Comparison of ENCODE assay signal across 1 cellular context in the genomic region with DNA sequence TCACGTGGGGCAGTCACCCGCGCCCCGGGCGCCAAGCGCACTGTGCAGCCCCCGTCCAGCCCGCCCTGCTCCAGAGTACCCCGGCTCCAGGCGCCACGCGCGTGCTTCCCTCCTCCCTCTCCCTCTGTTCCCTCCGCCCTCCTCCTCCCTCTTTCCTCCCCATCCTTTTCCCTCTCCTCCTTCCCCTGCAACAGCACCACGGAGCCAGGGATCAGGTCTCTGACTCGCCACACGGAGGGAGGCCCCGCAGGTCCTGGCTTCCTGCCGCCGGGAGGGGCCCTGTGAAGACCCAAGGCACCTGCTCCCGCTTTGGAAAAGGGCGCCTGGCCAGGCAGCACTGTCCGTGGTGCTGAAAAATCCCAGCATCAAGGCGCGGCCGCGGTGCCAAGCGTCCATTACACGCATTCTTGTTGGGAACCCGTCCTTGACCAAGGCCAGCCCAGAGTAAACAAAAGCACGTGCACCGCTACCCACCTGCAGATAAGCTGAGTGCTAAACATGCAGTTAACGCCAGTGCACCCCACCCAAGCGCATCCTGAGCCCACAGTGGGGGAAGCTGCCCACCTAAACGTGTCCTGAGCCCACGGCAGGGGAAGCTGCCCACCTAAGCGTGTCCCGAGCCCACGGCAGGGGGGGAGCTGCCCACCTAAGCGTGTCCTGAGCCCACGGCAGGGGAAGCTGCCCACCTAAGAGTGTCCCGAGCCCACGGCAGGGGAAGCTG.
TF ChIP-seq lines count a peak whose summit lies in the region.

No MANE protein-coding gene starts in this region.

TF ChIP-seq in HepG2, 621 proteins besides CTCF, POLR2A, EP300 and RAD21 (continued from another document and continues in another):
- TF ChIP-seq, protein P1, sequence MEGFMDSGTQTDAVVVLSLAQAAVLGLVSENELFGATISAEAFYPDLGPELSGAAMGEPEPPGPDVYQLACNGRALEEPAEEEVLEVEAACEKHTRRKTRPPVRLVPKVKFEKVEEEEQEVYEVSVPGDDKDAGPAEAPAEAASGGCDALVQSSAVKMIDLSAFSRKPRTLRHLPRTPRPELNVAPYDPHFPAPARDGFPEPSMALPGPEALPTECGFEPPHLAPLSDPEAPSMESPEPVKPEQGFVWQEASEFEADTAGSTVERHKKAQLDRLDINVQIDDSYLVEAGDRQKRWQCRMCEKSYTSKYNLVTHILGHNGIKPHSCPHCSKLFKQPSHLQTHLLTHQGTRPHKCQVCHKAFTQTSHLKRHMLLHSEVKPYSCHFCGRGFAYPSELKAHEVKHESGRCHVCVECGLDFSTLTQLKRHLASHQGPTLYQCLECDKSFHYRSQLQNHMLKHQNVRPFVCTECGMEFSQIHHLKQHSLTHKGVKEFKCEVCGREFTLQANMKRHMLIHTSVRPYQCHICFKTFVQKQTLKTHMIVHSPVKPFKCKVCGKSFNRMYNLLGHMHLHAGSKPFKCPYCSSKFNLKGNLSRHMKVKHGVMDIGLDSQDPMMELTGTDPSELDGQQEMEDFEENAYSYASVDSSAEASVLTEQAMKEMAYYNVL (CRISPR knock-in tag; IDR thresholded peaks at IDR 0.05; ENCODE audit: borderline replicate concordance): peak; percentile 56; the same call in 1 of the 2 replicates
- TF ChIP-seq, protein P2, sequence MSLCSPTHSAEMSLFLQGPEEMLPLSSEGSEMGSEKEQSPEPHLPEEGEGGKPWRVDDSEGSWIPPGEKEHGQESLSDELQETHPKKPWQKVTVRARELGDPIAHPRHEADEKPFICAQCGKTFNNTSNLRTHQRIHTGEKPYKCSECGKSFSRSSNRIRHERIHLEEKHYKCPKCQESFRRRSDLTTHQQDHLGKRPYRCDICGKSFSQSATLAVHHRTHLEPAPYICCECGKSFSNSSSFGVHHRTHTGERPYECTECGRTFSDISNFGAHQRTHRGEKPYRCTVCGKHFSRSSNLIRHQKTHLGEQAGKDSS (CRISPR knock-in tag; IDR thresholded peaks at IDR 0.05; ENCODE audit: borderline replicate concordance, low read depth): no peak
- TF ChIP-seq PRMT3 (CRISPR knock-in tag; IDR thresholded peaks at IDR 0.05; ENCODE audit: borderline replicate concordance, low read depth): peak; percentile 63; the same call in 1 of the 2 replicates
- TF ChIP-seq, protein P3, sequence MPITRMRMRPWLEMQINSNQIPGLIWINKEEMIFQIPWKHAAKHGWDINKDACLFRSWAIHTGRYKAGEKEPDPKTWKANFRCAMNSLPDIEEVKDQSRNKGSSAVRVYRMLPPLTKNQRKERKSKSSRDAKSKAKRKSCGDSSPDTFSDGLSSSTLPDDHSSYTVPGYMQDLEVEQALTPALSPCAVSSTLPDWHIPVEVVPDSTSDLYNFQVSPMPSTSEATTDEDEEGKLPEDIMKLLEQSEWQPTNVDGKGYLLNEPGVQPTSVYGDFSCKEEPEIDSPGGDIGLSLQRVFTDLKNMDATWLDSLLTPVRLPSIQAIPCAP (CRISPR knock-in tag; IDR thresholded peaks at IDR 0.05; ENCODE audit: low read depth): 0 out of 2 replicates have a peak, but pooled peaks have one; percentile 80
- TF ChIP-seq ATF7-NPFF (CRISPR knock-in tag; IDR thresholded peaks at IDR 0.05; ENCODE audit: low read depth): peak; percentile 44; the same call in 1 of the 2 replicates
- TF ChIP-seq, protein P4, sequence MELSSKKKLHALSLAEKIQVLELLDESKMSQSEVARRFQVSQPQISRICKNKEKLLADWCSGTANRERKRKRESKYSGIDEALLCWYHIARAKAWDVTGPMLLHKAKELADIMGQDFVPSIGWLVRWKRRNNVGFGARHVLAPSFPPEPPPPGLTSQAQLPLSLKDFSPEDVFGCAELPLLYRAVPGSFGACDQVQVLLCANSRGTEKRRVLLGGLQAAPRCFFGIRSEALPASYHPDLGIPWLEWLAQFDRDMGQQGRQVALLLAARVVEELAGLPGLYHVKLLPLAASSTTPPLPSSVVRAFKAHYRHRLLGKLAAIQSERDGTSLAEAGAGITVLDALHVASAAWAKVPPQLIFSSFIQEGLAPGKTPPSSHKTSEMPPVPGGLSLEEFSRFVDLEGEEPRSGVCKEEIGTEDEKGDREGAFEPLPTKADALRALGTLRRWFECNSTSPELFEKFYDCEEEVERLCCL (CRISPR knock-in tag; IDR thresholded peaks at IDR 0.05; ENCODE audit: borderline replicate concordance): no peak; the same call in 1 of the 2 replicates
- no peak for TF ChIP-seq AGO1 (IDR thresholded peaks at IDR 0.05; ENCODE audit: low read depth, low read length, poor library complexity, severe bottlenecking)
- TF ChIP-seq, protein P5, sequence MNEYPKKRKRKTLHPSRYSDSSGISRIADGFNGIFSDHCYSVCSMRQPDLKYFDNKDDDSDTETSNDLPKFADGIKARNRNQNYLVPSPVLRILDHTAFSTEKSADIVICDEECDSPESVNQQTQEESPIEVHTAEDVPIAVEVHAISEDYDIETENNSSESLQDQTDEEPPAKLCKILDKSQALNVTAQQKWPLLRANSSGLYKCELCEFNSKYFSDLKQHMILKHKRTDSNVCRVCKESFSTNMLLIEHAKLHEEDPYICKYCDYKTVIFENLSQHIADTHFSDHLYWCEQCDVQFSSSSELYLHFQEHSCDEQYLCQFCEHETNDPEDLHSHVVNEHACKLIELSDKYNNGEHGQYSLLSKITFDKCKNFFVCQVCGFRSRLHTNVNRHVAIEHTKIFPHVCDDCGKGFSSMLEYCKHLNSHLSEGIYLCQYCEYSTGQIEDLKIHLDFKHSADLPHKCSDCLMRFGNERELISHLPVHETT (CRISPR knock-in tag; conservative IDR thresholded peaks at IDR 0.05): no peak
- TF ChIP-seq HMG20B (CRISPR knock-in tag; conservative IDR thresholded peaks at IDR 0.05): no peak
- TF ChIP-seq MIER2 (CRISPR knock-in tag; IDR thresholded peaks at IDR 0.05): peak; percentile 99
- no peak for TF ChIP-seq TBX2 (CRISPR knock-in tag; IDR thresholded peaks at IDR 0.05; ENCODE audit: borderline replicate concordance)
- TF ChIP-seq ZNF224 (CRISPR knock-in tag; IDR thresholded peaks at IDR 0.05): no peak
- peak; percentile 35; the same call in 1 of the 2 replicates for TF ChIP-seq HOXA9 (CRISPR knock-in tag; IDR thresholded peaks at IDR 0.05; ENCODE audit: borderline replicate concordance)
- no peak for TF ChIP-seq HOXA7 (CRISPR knock-in tag; IDR thresholded peaks at IDR 0.05)
- no peak for TF ChIP-seq RELA (CRISPR knock-in tag; IDR thresholded peaks at IDR 0.05)
- TF ChIP-seq, protein P6, sequence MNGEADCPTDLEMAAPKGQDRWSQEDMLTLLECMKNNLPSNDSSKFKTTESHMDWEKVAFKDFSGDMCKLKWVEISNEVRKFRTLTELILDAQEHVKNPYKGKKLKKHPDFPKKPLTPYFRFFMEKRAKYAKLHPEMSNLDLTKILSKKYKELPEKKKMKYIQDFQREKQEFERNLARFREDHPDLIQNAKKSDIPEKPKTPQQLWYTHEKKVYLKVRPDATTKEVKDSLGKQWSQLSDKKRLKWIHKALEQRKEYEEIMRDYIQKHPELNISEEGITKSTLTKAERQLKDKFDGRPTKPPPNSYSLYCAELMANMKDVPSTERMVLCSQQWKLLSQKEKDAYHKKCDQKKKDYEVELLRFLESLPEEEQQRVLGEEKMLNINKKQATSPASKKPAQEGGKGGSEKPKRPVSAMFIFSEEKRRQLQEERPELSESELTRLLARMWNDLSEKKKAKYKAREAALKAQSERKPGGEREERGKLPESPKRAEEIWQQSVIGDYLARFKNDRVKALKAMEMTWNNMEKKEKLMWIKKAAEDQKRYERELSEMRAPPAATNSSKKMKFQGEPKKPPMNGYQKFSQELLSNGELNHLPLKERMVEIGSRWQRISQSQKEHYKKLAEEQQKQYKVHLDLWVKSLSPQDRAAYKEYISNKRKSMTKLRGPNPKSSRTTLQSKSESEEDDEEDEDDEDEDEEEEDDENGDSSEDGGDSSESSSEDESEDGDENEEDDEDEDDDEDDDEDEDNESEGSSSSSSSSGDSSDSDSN (CRISPR knock-in tag; IDR thresholded peaks at IDR 0.05): no peak; the same call in 1 of the 2 replicates
- 0 out of 2 replicates have a peak, but pooled peaks have one; percentile 49 for TF ChIP-seq MYNN (CRISPR knock-in tag; IDR thresholded peaks at IDR 0.05; ENCODE audit: low read depth)
- no peak for TF ChIP-seq ZSCAN29 (CRISPR knock-in tag; conservative IDR thresholded peaks at IDR 0.05)
- TF ChIP-seq, protein P7, sequence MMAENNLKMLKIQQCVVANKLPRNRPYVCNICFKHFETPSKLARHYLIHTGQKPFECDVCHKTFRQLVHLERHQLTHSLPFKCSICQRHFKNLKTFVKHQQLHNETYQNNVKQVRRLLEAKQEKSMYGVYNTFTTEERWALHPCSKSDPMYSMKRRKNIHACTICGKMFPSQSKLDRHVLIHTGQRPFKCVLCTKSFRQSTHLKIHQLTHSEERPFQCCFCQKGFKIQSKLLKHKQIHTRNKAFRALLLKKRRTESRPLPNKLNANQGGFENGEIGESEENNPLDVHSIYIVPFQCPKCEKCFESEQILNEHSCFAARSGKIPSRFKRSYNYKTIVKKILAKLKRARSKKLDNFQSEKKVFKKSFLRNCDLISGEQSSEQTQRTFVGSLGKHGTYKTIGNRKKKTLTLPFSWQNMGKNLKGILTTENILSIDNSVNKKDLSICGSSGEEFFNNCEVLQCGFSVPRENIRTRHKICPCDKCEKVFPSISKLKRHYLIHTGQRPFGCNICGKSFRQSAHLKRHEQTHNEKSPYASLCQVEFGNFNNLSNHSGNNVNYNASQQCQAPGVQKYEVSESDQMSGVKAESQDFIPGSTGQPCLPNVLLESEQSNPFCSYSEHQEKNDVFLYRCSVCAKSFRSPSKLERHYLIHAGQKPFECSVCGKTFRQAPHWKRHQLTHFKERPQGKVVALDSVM (CRISPR knock-in tag; IDR thresholded peaks at IDR 0.05): no peak
- peak; percentile 75; the same call in 1 of the 2 replicates for TF ChIP-seq ZNF766 (CRISPR knock-in tag; IDR thresholded peaks at IDR 0.05; ENCODE audit: borderline replicate concordance)
- TF ChIP-seq ZNF333 (CRISPR knock-in tag; IDR thresholded peaks at IDR 0.05; ENCODE audit: borderline replicate concordance): peak; percentile 79; the same call in 1 of the 2 replicates
- TF ChIP-seq XRCC5 (optimal IDR thresholded peaks at IDR 0.05; ENCODE audit: low read length): peak; percentile 42
- no peak for TF ChIP-seq ZKSCAN8 (CRISPR knock-in tag; IDR thresholded peaks at IDR 0.05; ENCODE audit: borderline replicate concordance)
- TF ChIP-seq ZNF841 (CRISPR knock-in tag; IDR thresholded peaks at IDR 0.05; ENCODE audit: borderline replicate concordance): no peak
- TF ChIP-seq, protein P8, sequence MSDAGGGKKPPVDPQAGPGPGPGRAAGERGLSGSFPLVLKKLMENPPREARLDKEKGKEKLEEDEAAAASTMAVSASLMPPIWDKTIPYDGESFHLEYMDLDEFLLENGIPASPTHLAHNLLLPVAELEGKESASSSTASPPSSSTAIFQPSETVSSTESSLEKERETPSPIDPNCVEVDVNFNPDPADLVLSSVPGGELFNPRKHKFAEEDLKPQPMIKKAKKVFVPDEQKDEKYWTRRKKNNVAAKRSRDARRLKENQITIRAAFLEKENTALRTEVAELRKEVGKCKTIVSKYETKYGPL (CRISPR knock-in tag; IDR thresholded peaks at IDR 0.05): peak; percentile 89
- no peak for TF ChIP-seq NFE2 (CRISPR knock-in tag; IDR thresholded peaks at IDR 0.05)
- no peak for TF ChIP-seq ZFP1 (CRISPR knock-in tag; IDR thresholded peaks at IDR 0.05)
- TF ChIP-seq, protein P9, sequence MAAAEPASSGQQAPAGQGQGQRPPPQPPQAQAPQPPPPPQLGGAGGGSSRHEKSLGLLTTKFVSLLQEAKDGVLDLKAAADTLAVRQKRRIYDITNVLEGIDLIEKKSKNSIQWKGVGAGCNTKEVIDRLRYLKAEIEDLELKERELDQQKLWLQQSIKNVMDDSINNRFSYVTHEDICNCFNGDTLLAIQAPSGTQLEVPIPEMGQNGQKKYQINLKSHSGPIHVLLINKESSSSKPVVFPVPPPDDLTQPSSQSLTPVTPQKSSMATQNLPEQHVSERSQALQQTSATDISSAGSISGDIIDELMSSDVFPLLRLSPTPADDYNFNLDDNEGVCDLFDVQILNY (CRISPR knock-in tag; conservative IDR thresholded peaks at IDR 0.05): no peak
- TF ChIP-seq ARHGAP35 (CRISPR knock-in tag; IDR thresholded peaks at IDR 0.05; ENCODE audit: borderline replicate concordance): no peak; the same call in 1 of the 2 replicates
- no peak for TF ChIP-seq NFRKB (IDR thresholded peaks at IDR 0.05)
- TF ChIP-seq, protein P10, sequence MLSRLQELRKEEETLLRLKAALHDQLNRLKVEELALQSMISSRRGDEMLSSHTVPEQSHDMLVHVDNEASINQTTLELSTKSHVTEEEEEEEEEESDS (CRISPR knock-in tag; IDR thresholded peaks at IDR 0.05; ENCODE audit: borderline replicate concordance): no peak
- TF ChIP-seq, protein P11, sequence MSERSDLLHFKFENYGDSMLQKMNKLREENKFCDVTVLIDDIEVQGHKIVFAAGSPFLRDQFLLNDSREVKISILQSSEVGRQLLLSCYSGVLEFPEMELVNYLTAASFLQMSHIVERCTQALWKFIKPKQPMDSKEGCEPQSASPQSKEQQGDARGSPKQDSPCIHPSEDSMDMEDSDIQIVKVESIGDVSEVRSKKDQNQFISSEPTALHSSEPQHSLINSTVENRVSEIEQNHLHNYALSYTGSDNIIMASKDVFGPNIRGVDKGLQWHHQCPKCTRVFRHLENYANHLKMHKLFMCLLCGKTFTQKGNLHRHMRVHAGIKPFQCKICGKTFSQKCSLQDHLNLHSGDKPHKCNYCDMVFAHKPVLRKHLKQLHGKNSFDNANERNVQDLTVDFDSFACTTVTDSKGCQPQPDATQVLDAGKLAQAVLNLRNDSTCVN (CRISPR knock-in tag; IDR thresholded peaks at IDR 0.05; ENCODE audit: borderline replicate concordance): peak; percentile 73; the same call in 1 of the 2 replicates
- TF ChIP-seq MED8 (CRISPR knock-in tag; IDR thresholded peaks at IDR 0.05; ENCODE audit: insufficient replicate concordance): no peak
- no peak for TF ChIP-seq RFX1 (IDR thresholded peaks at IDR 0.05)
- no peak for TF ChIP-seq ZNF121 (CRISPR knock-in tag; IDR thresholded peaks at IDR 0.05)
- TF ChIP-seq ZBTB38 (CRISPR knock-in tag; IDR thresholded peaks at IDR 0.05): no peak; the same call in 1 of the 2 replicates
- TF ChIP-seq TOPORS (CRISPR knock-in tag; IDR thresholded peaks at IDR 0.05): peak; percentile 34; the same call in 1 of the 2 replicates
- no peak for TF ChIP-seq ZMYM3 (CRISPR knock-in tag; IDR thresholded peaks at IDR 0.05)
